22 cellular contexts compared by ENCODE assay signal in the genomic region with DNA sequence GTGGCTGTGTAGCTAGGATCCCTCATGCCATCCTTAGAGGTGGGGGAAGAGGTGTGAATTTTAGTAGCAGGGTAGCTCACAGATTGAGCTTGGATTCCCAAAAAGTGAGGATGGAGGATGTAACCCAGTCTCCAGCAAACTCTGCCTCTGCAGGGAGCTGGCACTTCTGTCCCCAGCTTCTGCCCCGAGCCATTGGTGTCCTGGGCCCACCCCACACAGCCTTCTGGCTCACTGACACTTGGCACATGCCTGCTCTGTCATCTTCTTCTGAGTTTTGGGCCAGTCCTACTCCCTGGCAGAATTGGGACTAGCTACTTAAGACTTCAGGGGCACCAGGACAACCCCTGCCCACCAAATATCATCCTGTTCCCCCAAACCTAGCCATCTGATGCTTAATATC. TPM values are rescaled to one million over a fixed set of nuclear protein-coding genes. Genes with fewer than 3 reads are reported as not detected.
"Had no signal": no experiment of that assay in that cellular context is flagged by ENCODE, and none has a peak within 500 bp of the region (broad histone marks: within the 10 kb centered on the region; RNA-seq: fewer than 3 reads in every experiment).

No MANE protein-coding gene starts in this region.

- H3K4me3 ChIP-seq: SJSA1, SK-N-MC had no signal

- H3K9me3 ChIP-seq: SJSA1 had no signal

- H3K36me3 ChIP-seq: SJSA1 had no signal

- DNase-seq: KBM-7, MV-4-11, NCI-H1048, NCI-H1105, NCI-H1417 treated with DMSO at 0.1 percent for 48 hours, NCI-H146, NCI-H1694 treated with DMSO at 0.1 percent for 48 hours, NCI-H2029, NCI-H2081 treated with DMSO at 0.1 percent for 48 hours, NCI-H226, NCI-H446, NCI-H510A, NCI-H524 treated with DMSO at 0.1 percent for 48 hours, NCI-H69, NCI-H774, Right ventricle myocardium superior, SIG-M5 had no signal

- H3K4me1 ChIP-seq: SJSA1 had no signal

- H3K27ac ChIP-seq: SJSA1, SK-N-MC had no signal

RNA-seq across cellular contexts. Expression of a gene that starts 2.3 kb away (rescaled TPM):
- total RNA-seq: HT-29, LHCN-M2, MCF 10A, Right ventricle myocardium superior, SJSA1 had no signal
